Comparison of ENCODE assay signal across 1 cellular context in the genomic region with DNA sequence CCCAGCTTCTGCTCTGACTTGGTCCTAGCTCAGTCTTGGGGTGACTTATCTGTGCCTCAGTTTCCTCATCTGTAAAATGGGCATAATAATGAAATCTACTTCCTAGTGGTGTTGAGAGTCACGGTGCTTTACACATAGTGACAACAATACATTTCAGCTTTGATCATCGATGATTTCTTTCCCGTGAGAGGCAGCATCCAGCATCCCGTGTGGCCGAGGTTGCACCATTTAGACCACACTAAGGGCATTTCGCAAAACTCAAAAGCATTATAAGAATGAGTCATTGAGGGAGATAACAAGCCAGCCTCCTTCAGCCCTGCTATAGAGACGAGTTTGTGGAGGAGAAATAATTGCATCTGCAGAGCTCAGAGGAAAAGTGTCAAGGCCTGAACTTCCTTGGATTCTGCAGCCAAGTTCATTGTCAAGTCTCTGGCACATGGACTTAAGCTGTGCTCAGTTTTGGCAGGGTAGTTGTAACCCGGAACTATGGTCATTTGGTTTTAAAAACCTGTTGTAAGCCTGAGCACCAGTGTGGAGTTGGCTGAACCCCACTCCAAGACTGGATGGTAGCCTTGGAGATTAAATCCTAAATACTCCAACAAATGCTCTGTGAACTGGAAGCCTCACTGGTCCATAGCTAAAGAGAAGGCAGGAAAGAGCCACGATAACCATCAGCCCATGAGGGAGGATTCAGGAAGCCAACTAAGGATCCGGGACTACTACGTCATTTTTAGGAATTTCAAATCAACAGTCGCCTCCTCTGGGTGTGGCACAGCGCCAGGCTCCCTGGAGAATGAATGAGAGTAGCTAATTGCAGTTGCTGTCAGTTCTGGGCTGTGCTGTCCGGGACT.
TF ChIP-seq lines count a peak whose summit lies in the region.

No MANE protein-coding gene starts in this region.

TF ChIP-seq in IMR-90, 13 proteins besides CTCF, POLR2A, EP300 and RAD21 (continued from another document):
- peak; percentile 11; the same call in 1 of the 2 replicates for TF ChIP-seq SMC3 (IDR thresholded peaks at IDR 0.05; ENCODE audit: low read depth, low read length)
TF ChIP-seq in IMR-90: peak in this region for 8.
